Comparison of ENCODE assay signal across 13 cellular contexts in the genomic region with DNA sequence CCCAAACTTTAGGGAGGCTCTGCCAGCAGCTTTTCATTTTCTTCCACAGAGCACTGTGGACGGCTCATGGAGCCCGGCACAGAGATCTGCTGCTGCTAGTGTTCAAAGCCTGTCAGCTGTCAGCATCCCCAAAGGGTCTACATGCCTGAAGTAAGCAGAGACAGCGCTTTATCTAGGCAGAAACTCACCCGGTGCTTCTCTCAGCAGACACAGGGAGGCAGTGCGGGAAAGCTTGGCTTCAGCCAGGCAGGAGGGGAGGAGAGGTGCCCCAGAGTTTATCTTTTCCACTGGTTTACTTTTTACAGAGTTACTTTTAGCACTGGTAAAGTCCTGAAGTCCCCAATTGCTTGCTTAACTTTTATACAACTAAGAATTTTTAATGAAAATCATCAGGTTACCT.
DNase-seq lines count a peak whose midpoint lies in the region; ATAC-seq and TF ChIP-seq lines count a peak whose summit lies in the region.
"Had no signal": no experiment of that assay in that cellular context is flagged by ENCODE, and none has a peak within 500 bp of the region (broad histone marks: within the 10 kb centered on the region; RNA-seq: fewer than 3 reads in every experiment).

No MANE protein-coding gene starts in this region.

- H3K27ac ChIP-seq in A673 (ENCODE audit: low read depth, low read length, poor library complexity, severe bottlenecking) = no peak overlapping the region
- peak overlapping the region in 3 of 4 donors; percentile 60 to 65 (median 64) for H3K27ac ChIP-seq in gastroesophageal sphincter
- H3K27ac ChIP-seq: BLaER1, ovary had no signal

- H3K36me3 ChIP-seq in A673 (ENCODE audit: insufficient read depth, low read length, poor library complexity, severe bottlenecking) = no peaks in the 10 kb centered on the region
- no peaks in the 10 kb centered on the region for H3K36me3 ChIP-seq in gastroesophageal sphincter
- H3K36me3 ChIP-seq: BLaER1, ovary had no signal

- H3K9me3 ChIP-seq in A673 (ENCODE audit: low read depth, low read length, poor library complexity, severe bottlenecking) (no peaks in the 10 kb centered on the region), gastroesophageal sphincter (no peaks in the 10 kb centered on the region)
- H3K9me3 ChIP-seq: BLaER1, ovary had no signal

- CTCF ChIA-PET in A673 (lab: Charles Lee) = no interaction called here

- TF ChIP-seq POLR2A in gastroesophageal sphincter (IDR thresholded peaks at IDR 0.05) = no peak

- TF ChIP-seq CTCF in A673 (conservative IDR thresholded peaks at IDR 0.05; ENCODE audit: low read depth, low read length) = 0 out of 2 replicates have a peak, but pooled peaks have one; percentile 31
- TF ChIP-seq CTCF in gastroesophageal sphincter (IDR thresholded peaks at IDR 0.05) = peak; percentile 33 to 72 (median 46)

- peak; percentile 44 for ATAC-seq in GM18498 (IDR thresholded peaks at IDR 0.05; ENCODE audit: unreplicated experiment)
- ATAC-seq in gastroesophageal sphincter = peak; percentile 57
- ATAC-seq in left cardiac atrium = no peak
- ATAC-seq in GM21737 (IDR thresholded peaks at IDR 0.05; ENCODE audit: unreplicated experiment) = no peak
- ATAC-seq: left lobe of liver, Panc1 had no signal

- H3K4me3 ChIP-seq in A673 (ENCODE audit: low read depth, low read length, poor library complexity, severe bottlenecking) (no peak overlapping the region), gastroesophageal sphincter (no peak overlapping the region)
- H3K4me3 ChIP-seq: BLaER1, ovary had no signal

- no peak for TF ChIP-seq EP300 in gastroesophageal sphincter (IDR thresholded peaks at IDR 0.05)

- H3K4me1 ChIP-seq in A673 (ENCODE audit: insufficient read depth, low read length, poor library complexity, severe bottlenecking) (no peaks in the 10 kb centered on the region), gastroesophageal sphincter (peaks cover 0 to 60% (median 0%) of the 10 kb centered on the region in 3 donors)
- H3K4me1 ChIP-seq: BLaER1 had no signal

- H3K27me3 ChIP-seq in A673 (replicated peaks; ENCODE audit: insufficient read depth, low read depth, low read length, poor library complexity) = no peaks in the 10 kb centered on the region
- H3K27me3 ChIP-seq in gastroesophageal sphincter = no peaks in the 10 kb centered on the region
- H3K27me3 ChIP-seq: BLaER1, ovary had no signal

- in situ Hi-C loops in SK-MEL-5 (cut with HindIII; ENCODE audit: low pct_unique_long_range_greater_than_20kb, low sequenced_read_pairs) = no loop called here

- intact Hi-C loops in A673 (cut with micrococcal nuclease; ENCODE audit: unreplicated experiment) (no loop called here), left cardiac atrium (cut with DNase I) (no loop called here)

- POLR2A ChIA-PET in A673 (lab: Charles Lee; ENCODE audit: low non-redundant PET) = no interaction called here

- no TSS peak for BruUV-seq in A673 (replicated peaks; lab: Mats Ljungman, UMichigan)

- WGBS in gastroesophageal sphincter (ENCODE audit: low coverage in 1 of 2), 2 donors = 5% methylated on average over 5 of the region's 5 CpGs; no CpG with 5 or more reads in 1 of the 2 donors

- DNase-seq in A673 (ENCODE audit: low spot score) = peak; percentile 8
- peak; percentile 39 for DNase-seq in SK-MEL-5 (ENCODE audit: low read depth, low spot score)
- DNase-seq in left cardiac atrium = no peak
- no peak for DNase-seq in NCI-H1048 (lab: John Stamatoyannopoulos, UW)
- DNase-seq in 8988T = no peak
- DNase-seq: activated T-cell treated with anti-CD3 and anti-CD28 coated beads, Interleukin-2, amount 50 U/mL, for 48 hours; ovary had no signal

Comparison
In these comparisons a context has a peak if more than half of its experiments do, and no peak if none do; other contexts are left out.
1. DNase-seq: peak in A673 (single experiment) and SK-MEL-5 (single experiment); none in left cardiac atrium (single experiment), NCI-H1048 (single experiment) and 8988T (single experiment).
2. ATAC-seq: peak in GM18498 (single experiment) and gastroesophageal sphincter (single experiment); none in left cardiac atrium (0 of 2) and GM21737 (single experiment).